ENCODE assay signal across 8 cellular contexts in the genomic region with DNA sequence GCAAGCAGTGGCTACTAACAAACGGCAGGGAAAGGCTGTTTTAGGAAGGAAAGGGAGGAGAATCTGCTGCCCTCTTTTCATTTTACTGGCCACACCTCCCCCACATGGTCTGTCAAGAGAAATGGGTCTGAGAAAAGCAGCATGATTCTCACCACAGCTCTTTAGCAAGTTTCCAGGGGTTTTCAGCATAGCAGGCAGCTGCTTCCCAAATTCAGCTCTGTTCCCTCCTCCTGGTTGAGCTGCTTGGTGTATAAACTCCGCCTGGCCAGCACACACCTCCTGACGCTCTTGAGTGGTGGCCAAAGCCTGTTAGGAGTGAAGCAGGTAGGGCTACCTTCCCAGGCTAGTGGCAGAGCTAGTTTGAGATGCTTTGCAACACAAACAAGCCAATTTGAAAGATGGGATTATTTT.
DNase-seq lines count a peak whose midpoint lies in the region; ATAC-seq lines count a peak whose summit lies in the region.

No MANE protein-coding gene starts in this region.

- H3K36me3 ChIP-seq in HUES64 (ENCODE audit: insufficient read depth, low read length): no peaks in the 10 kb centered on the region
- H3K36me3 ChIP-seq in iPS-20b (ENCODE audit: insufficient read depth, low read depth, low read length): no peaks in the 10 kb centered on the region

- H3K27ac ChIP-seq in HUES64 (ENCODE audit: low read depth, low read length) (peak overlapping the region; percentile 92), iPS-20b (ENCODE audit: low read length) (peak overlapping the region; percentile 75)

- peaks cover 59% of the 10 kb centered on the region for H3K4me1 ChIP-seq in HUES64 (ENCODE audit: insufficient read depth, low read length)
- peaks cover 44% of the 10 kb centered on the region for H3K4me1 ChIP-seq in iPS-20b (ENCODE audit: insufficient read depth, low read length)

- peak overlapping the region; percentile 45 for H3K4me3 ChIP-seq in HUES64 (ENCODE audit: low read length)
- H3K4me3 ChIP-seq in iPS-20b (ENCODE audit: low read length): peak overlapping the region; percentile 60

- H3K9me3 ChIP-seq in HUES64 (ENCODE audit: insufficient read depth, low read depth, low read length) (no peaks in the 10 kb centered on the region), iPS-20b (ENCODE audit: insufficient read depth, low read depth, low read length) (no peaks in the 10 kb centered on the region)

- 2% methylated on average over 3 of the region's 3 CpGs for WGBS in HUES64

- H3K9me3 Mint-ChIP-seq in stimulated activated memory B cell treated with anti-CD40 and anti-IgM and Interleukin-4, amounts not matched to agents 10 μg/mL and 1 μg/mL and 100 μg/mL, for 72 hours: no peaks in the 10 kb centered on the region

- H3K27ac Mint-ChIP-seq in stimulated activated memory B cell treated with anti-CD40 and anti-IgM and Interleukin-4, amounts not matched to agents 10 μg/mL and 1 μg/mL and 100 μg/mL, for 72 hours: peak overlapping the region; percentile 55

- H3K27me3 Mint-ChIP-seq in stimulated activated memory B cell treated with anti-CD40 and anti-IgM and Interleukin-4, amounts not matched to agents 10 μg/mL and 1 μg/mL and 100 μg/mL, for 72 hours: no peaks in the 10 kb centered on the region

- H3K9ac ChIP-seq in HUES64 (ENCODE audit: low read depth, low read length): peak overlapping the region; percentile 55
- H3K9ac ChIP-seq in iPS-20b (ENCODE audit: low read depth, low read length): peak overlapping the region; percentile 76

- no peaks in the 10 kb centered on the region for H3K27me3 ChIP-seq in HUES64 (ENCODE audit: insufficient read depth, low read length)
- no peaks in the 10 kb centered on the region for H3K27me3 ChIP-seq in iPS-20b (ENCODE audit: insufficient read depth, low read length)

- ATAC-seq in stimulated activated memory B cell treated with anti-CD40 and anti-IgM and Interleukin-4, amounts not matched to agents 10 μg/mL and 1 μg/mL and 100 μg/mL, for 72 hours: no peak
- ATAC-seq in GM18870 (IDR thresholded peaks at IDR 0.05; ENCODE audit: unreplicated experiment) (no peak), HG03520 (IDR thresholded peaks at IDR 0.05; ENCODE audit: unreplicated experiment) (no peak)

- DNase-seq in astrocyte of the hippocampus (ENCODE audit: low read depth, low spot score) (peak; percentile 24), NCI-H2196 (lab: John Stamatoyannopoulos, UW; ENCODE audit: unreplicated experiment) (no peak)
- no peak for DNase-seq in stimulated activated naive CD4-positive, alpha-beta T cell treated with Interleukin-2 at 50 U/mL for 16 hours (lab: John Stamatoyannopoulos, UW)

- H3K4me1 Mint-ChIP-seq in stimulated activated memory B cell treated with anti-CD40 and anti-IgM and Interleukin-4, amounts not matched to agents 10 μg/mL and 1 μg/mL and 100 μg/mL, for 72 hours: peaks cover 20% of the 10 kb centered on the region

- no peaks in the 10 kb centered on the region for H3K36me3 Mint-ChIP-seq in stimulated activated memory B cell treated with anti-CD40 and anti-IgM and Interleukin-4, amounts not matched to agents 10 μg/mL and 1 μg/mL and 100 μg/mL, for 72 hours

- H3K4me3 Mint-ChIP-seq in stimulated activated memory B cell treated with anti-CD40 and anti-IgM and Interleukin-4, amounts not matched to agents 10 μg/mL and 1 μg/mL and 100 μg/mL, for 72 hours: peak overlapping the region; percentile 48
